In the genomic region with DNA sequence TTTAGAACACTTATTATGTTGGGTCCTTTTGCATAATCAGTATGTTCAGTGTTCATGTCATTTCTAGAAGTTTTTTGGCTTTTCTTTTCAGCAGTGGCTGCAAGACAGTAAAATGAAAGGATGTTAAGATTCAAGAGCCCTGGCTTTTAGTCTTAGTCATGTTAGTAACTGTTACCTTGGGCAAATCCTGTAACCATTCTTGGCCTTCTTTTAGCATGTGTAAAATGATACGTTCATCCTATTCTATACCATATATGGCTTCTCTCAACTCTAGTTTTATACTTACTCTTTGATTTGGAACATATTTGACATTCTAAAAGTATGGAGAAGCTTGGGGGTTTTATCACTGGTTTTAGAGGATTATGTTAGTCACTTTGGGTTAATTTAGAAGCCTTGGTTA, we compare ENCODE assay signal across 17 cellular contexts. TPM values are rescaled to one million over a fixed set of nuclear protein-coding genes. Genes with fewer than 3 reads are reported as not detected.
DNase-seq lines count a peak whose midpoint lies in the region; ATAC-seq, FAIRE-seq and TF ChIP-seq lines count a peak whose summit lies in the region.
"Had no signal": no experiment of that assay in that cellular context is flagged by ENCODE, and none has a peak within 500 bp of the region (broad histone marks: within the 10 kb centered on the region; RNA-seq: fewer than 3 reads in every experiment).

No MANE protein-coding gene starts in this region.

- intact Hi-C loops in GM12878 (cut with micrococcal nuclease; ENCODE audit: unreplicated experiment) = loop anchor here (2.0 kb wide), 1 partner anchor 20 kb away; a partner anchor contains a TSS

- no TSS peak for BruUV-seq in GM12878 (replicated peaks; lab: Mats Ljungman, UMichigan)

- H3K4me1 ChIP-seq in Karpas-422 (ENCODE audit: low read length) (peaks cover 51% of the 10 kb centered on the region), GM12878 (ENCODE audit: control insufficient read depth, insufficient read depth, low read length) (peaks cover 18% of the 10 kb centered on the region)
- H3K4me1 ChIP-seq: SJCRH30 had no signal

- POLR2A ChIA-PET in GM12878 (lab: Charles Lee) = interaction anchor here (1.0 to 1.8 kb wide), 3 partner anchors 10 to 165 kb away, joined by 3 to 5 read pairs (median 4); no protein-coding TSS in a partner anchor
- POLR2A ChIA-PET in HEK293T (lab: Yijun Ruan, JAX) = no interaction called here

- ATAC-seq in GM12878 = peak; percentile 44
- ATAC-seq in activated T-cell treated with anti-CD3 and anti-CD28 coated beads, Interleukin-2, amount 50 U/mL, for 4 hours = no peak

- H2AFZ ChIP-seq in Karpas-422 (ENCODE audit: low read length) (no peak overlapping the region), GM12878 (ENCODE audit: control insufficient read depth, low read depth, low read length) (no peak overlapping the region)

- SMC1A ChIA-PET in GM12878 (lab: Charles Lee; ENCODE audit: uncharacterized antibody, unreplicated experiment) = interaction anchor here (0.9 to 4.3 kb wide), 6 partner anchors 13 to 166 kb away, joined by 3 to 27 read pairs (median 8); a partner anchor contains a TSS

- no peak for FAIRE-seq in GM12878 (lab: Jason Lieb, UNC)

- H3K9ac ChIP-seq in Karpas-422 (ENCODE audit: low read length) (no peak overlapping the region), GM12878 (ENCODE audit: control insufficient read depth, insufficient read depth, low read length) (no peak overlapping the region)

- TF ChIP-seq EP300 in GM12878 (IDR thresholded peaks at IDR 0.05; ENCODE audit: borderline replicate concordance in 1 of 2, control insufficient read depth in 1 of 2, low read depth in 2 of 2, low read length in 2 of 2) = no peak

- 0 out of 2 replicates have a peak overlapping the region, but pooled peaks have one; percentile 4 for H3K4me3 ChIP-seq in Karpas-422 (ENCODE audit: low read length)
- H3K4me3 ChIP-seq in GM12878 = no peak overlapping the region
- H3K4me3 ChIP-seq: SJCRH30 had no signal

- H3K9me2 ChIP-seq in Karpas-422 (replicated peaks; ENCODE audit: insufficient read depth, low read length) = no peaks in the 10 kb centered on the region

- DNase-seq in HCEC 1CT (peak; percentile 55), Karpas-422 (peak; percentile 56), GM12878 (ENCODE audit: low read depth, low spot score) (no peak), HEK293T (ENCODE audit: extremely low spot score) (no peak), DMS153 (lab: John Stamatoyannopoulos, UW) (no peak)
- DNase-seq in activated T-cell treated with anti-CD3 and anti-CD28 coated beads, Interleukin-2, amount 50 U/mL, for 4 hours = no peak
- DNase-seq: Caco-2, GOT3, Kasumi-1, NCI-H1105 treated with DMSO at 0.1 percent for 48 hours, NCI-H187, NCI-H526 treated with DMSO at 0.1 percent for 48 hours, OCI-M1, SJCRH30, SW 1271 had no signal

- peaks cover 36% of the 10 kb centered on the region for H3K36me3 Mint-ChIP-seq in nephron (ENCODE audit: low read depth)
- H3K36me3 Mint-ChIP-seq in activated T-cell treated with anti-CD3 and anti-CD28 coated beads, Interleukin-2, amount 50 U/mL, for 4 hours (ENCODE audit: insufficient read depth) = peaks cover 10% of the 10 kb centered on the region

- no peaks in the 10 kb centered on the region for H3K9me3 ChIP-seq in Karpas-422 (ENCODE audit: low read length)
- H3K9me3 ChIP-seq in GM12878 (replicated peaks; ENCODE audit: control insufficient read depth, insufficient read depth, low read length) = no peaks in the 10 kb centered on the region; the same call in 1 of the 3 replicates
- H3K9me3 ChIP-seq: Caco-2 had no signal

- no peak for TF ChIP-seq POLR2A in GM12878 (IDR thresholded peaks at IDR 0.05; ENCODE audit: low read depth, low read length)

- H3K36me3 ChIP-seq in Karpas-422 (ENCODE audit: insufficient read depth, low read length) = peaks cover 10% of the 10 kb centered on the region; the same call in 1 of the 2 replicates
- H3K36me3 ChIP-seq in GM12878 (ENCODE audit: control insufficient read depth in 2 of 2, insufficient read depth in 2 of 2, low read length in 1 of 2) = no peaks in the 10 kb centered on the region
- H3K36me3 ChIP-seq: SJCRH30 had no signal

- H3K27ac ChIP-seq in Karpas-422 (ENCODE audit: low read length) (peak overlapping the region; percentile 40), GM12878 (ENCODE audit: control insufficient read depth, insufficient read depth) (peak overlapping the region; percentile 15; the same call in 1 of the 2 replicates)
- H3K27ac ChIP-seq: RWPE1, SJCRH30 had no signal

- H3K27me3 ChIP-seq in Karpas-422 (ENCODE audit: low read length) (no peaks in the 10 kb centered on the region), GM12878 (replicated peaks in 1 of 2; ENCODE audit: control insufficient read depth in 2 of 2, insufficient read depth in 2 of 2, low read length in 1 of 2) (no peaks in the 10 kb centered on the region)
- H3K27me3 ChIP-seq: SJCRH30 had no signal

- peaks cover 87% of the 10 kb centered on the region for H3K79me2 ChIP-seq in Karpas-422 (ENCODE audit: low read length)
- H3K79me2 ChIP-seq in GM12878 (ENCODE audit: control insufficient read depth, insufficient read depth, low read length) = peaks cover 46% of the 10 kb centered on the region

- CTCF ChIA-PET in GM12878 (lab: Yijun Ruan, JAX) (interaction anchor here (0.9 to 3.0 kb wide), 6 partner anchors 9 to 195 kb away, joined by 3 to 14 read pairs (median 3); no protein-coding TSS in a partner anchor), HEK293T (lab: Yijun Ruan, JAX) (no interaction called here)

- H3K4me2 ChIP-seq in Karpas-422 (ENCODE audit: low read depth, low read length, poor library complexity, severe bottlenecking) = peak overlapping the region; percentile 33
- peak overlapping the region; percentile 9; the same call in 1 of the 2 replicates for H3K4me2 ChIP-seq in GM12878 (ENCODE audit: control insufficient read depth, insufficient read depth)

- RAD21 ChIA-PET in GM12878 (lab: Charles Lee; ENCODE audit: unreplicated experiment) = interaction anchor here (0.8 to 6.0 kb wide), 7 partner anchors 8 to 167 kb away, joined by 3 to 30 read pairs (median 4); a partner anchor contains a TSS

- no peak for TF ChIP-seq RAD21 in GM12878 (IDR thresholded peaks at IDR 0.05; ENCODE audit: insufficient read depth, low read depth, low read length)

- no peaks in the 10 kb centered on the region for H3K27me3 Mint-ChIP-seq in nephron (ENCODE audit: low read depth)
- H3K27me3 Mint-ChIP-seq in activated T-cell treated with anti-CD3 and anti-CD28 coated beads, Interleukin-2, amount 50 U/mL, for 4 hours (ENCODE audit: low read depth) = no peaks in the 10 kb centered on the region

- in situ Hi-C loops in GM12878 (cut with MboI) = no loop called here

- peaks cover 33% of the 10 kb centered on the region for H3K4me1 Mint-ChIP-seq in nephron
- H3K4me1 Mint-ChIP-seq in activated T-cell treated with anti-CD3 and anti-CD28 coated beads, Interleukin-2, amount 50 U/mL, for 4 hours (ENCODE audit: low read depth) = peaks cover 59% of the 10 kb centered on the region

- peak overlapping the region in 2 of 3 experiments; percentile 24 to 28 for H3K27ac Mint-ChIP-seq in nephron

- TF ChIP-seq CTCF in GM12878 (IDR thresholded peaks at IDR 0.05 in 2 of 3, conservative IDR thresholded peaks at IDR 0.05 in 1 of 3; ENCODE audit: control insufficient read depth in 2 of 3, extremely low read depth in 1 of 3, insufficient read depth in 1 of 3, low read depth in 3 of 3, low read length in 3 of 3) (no peak), nephron (IDR thresholded peaks at IDR 0.05; ENCODE audit: unreplicated experiment in 3 of 3) (no peak)

- no peak overlapping the region for H3K4me3 Mint-ChIP-seq in nephron
- no peak overlapping the region for H3K4me3 Mint-ChIP-seq in activated T-cell treated with anti-CD3 and anti-CD28 coated beads, Interleukin-2, amount 50 U/mL, for 4 hours

- H4K20me1 ChIP-seq in Karpas-422 (ENCODE audit: insufficient read depth, low read depth, low read length) = no peaks in the 10 kb centered on the region
- no peaks in the 10 kb centered on the region for H4K20me1 ChIP-seq in GM12878 (ENCODE audit: control insufficient read depth, insufficient read depth)

- H3K9me3 Mint-ChIP-seq in nephron = peaks cover 12% of the 10 kb centered on the region
- no peaks in the 10 kb centered on the region for H3K9me3 Mint-ChIP-seq in activated T-cell treated with anti-CD3 and anti-CD28 coated beads, Interleukin-2, amount 50 U/mL, for 4 hours

- 52% methylated on average over 1 of the region's 1 CpG for WGBS in GM12878 (ENCODE audit: insufficient coverage, insufficient replicate concordance, low lambda C conversion rate, missing lambda C conversion rate)

RNA-seq across cellular contexts. Expression of a gene that starts 20.0 kb away (rescaled TPM):
- 19.5 and 28.1 TPM in 2 replicates for total RNA-seq in Karpas-422 (2014; rRNA removed; shearing (Covaris generic); ENCODE audit: low replicate concordance)
- 28.0 and 28.5 TPM in 2 replicates for total RNA-seq in GM12878 (2013; cell fraction: nucleolus; rRNA removed)
- total RNA-seq in GM12878 (2014; rRNA removed) = 14.9 and 17.5 TPM in 2 replicates
- 17.9 and 18.5 TPM in 2 replicates for total RNA-seq in GM12878 (2014; rRNA removed; fragmentation: Illumina TruSeq; extraction: Trizol)
- total RNA-seq in GM12878 (2021) = 22.8 and 24.9 TPM in 2 replicates
- polyA plus RNA-seq in GM12878 (2011; ENCODE audit: low read depth) = 16.5 TPM
- 19.2 and 31.2 TPM in 2 replicates for polyA plus RNA-seq in GM12878 (2011; rRNA removed)
- 12.5 and 12.8 TPM in 2 replicates for polyA plus RNA-seq in GM12878 (2011; cell fraction: cytosol; rRNA removed)
- 7.3 and 7.7 TPM in 2 replicates for polyA plus RNA-seq in GM12878 (2011; cell fraction: nucleus; rRNA removed)
- polyA plus RNA-seq in GM12878 (2012) = 6.8 and 11.6 TPM in 2 replicates
- 21.9 and 28.9 TPM in 2 replicates for polyA plus RNA-seq in GM12878 (2014; fragmentation: Illumina TruSeq; extraction: Trizol)
- 10 to 100 TPM in 1 of 2 experiments, 1 to 10 TPM in 1; 9.2 to 17.6 TPM for polyA plus RNA-seq in GM12878 (2014; fragmentation: Nextera tagmentation; extraction: Ambion mirVana)
- 14.1 and 14.5 TPM in 2 replicates for polyA plus RNA-seq in GM12878 (2014; rRNA removed)
- 10 to 100 TPM; 13.0 to 13.9 TPM for polyA plus RNA-seq in GM12878 (2016; fragmentation: Nextera tagmentation; extraction: Ambion mirVana)
- polyA minus RNA-seq in GM12878 (2011; rRNA and poly(A)+ RNA removed) = 16.6 and 32.4 TPM in 2 replicates
- 6.2 and 7.6 TPM in 2 replicates for polyA minus RNA-seq in GM12878 (2011; cell fraction: cytosol; rRNA and poly(A)+ RNA removed)
- polyA minus RNA-seq in GM12878 (2011; cell fraction: nucleus; rRNA and poly(A)+ RNA removed) = 6.9 and 14.5 TPM in 2 replicates
- 10 to 100 TPM; 22.6 to 25.5 (median 24.9) TPM for total RNA-seq in activated T-cell treated with anti-CD3 and anti-CD28 coated beads, Interleukin-2, amount 50 U/mL, for 4 hours

RNA-seq across cellular contexts. Expression of a gene that starts 20.3 kb away (rescaled TPM):
- 15.2 and 19.2 TPM in 2 replicates for total RNA-seq in Karpas-422 (2014; rRNA removed; shearing (Covaris generic); ENCODE audit: low replicate concordance)
- total RNA-seq in GM12878 (2013; cell fraction: nucleolus; rRNA removed) = 15.9 and 16.3 TPM in 2 replicates
- total RNA-seq in GM12878 (2014; rRNA removed) = 10.5 and 11.1 TPM in 2 replicates
- total RNA-seq in GM12878 (2014; rRNA removed; fragmentation: Illumina TruSeq; extraction: Trizol) = 21.7 and 21.8 TPM in 2 replicates
- 22.2 and 23.3 TPM in 2 replicates for total RNA-seq in GM12878 (2021)
- 14.2 TPM for polyA plus RNA-seq in GM12878 (2011; ENCODE audit: low read depth)
- 12.8 and 19.4 TPM in 2 replicates for polyA plus RNA-seq in GM12878 (2011; rRNA removed)
- 4.6 and 5.3 TPM in 2 replicates for polyA plus RNA-seq in GM12878 (2011; cell fraction: cytosol; rRNA removed)
- polyA plus RNA-seq in GM12878 (2011; cell fraction: nucleus; rRNA removed) = 2.8 and 3.6 TPM in 2 replicates
- polyA plus RNA-seq in GM12878 (2012) = 16.3 and 16.4 TPM in 2 replicates
- 37.7 and 50.0 TPM in 2 replicates for polyA plus RNA-seq in GM12878 (2014; fragmentation: Illumina TruSeq; extraction: Trizol)
- polyA plus RNA-seq in GM12878 (2014; fragmentation: Nextera tagmentation; extraction: Ambion mirVana) = 10 to 100 TPM; 28.1 to 30.3 TPM
- 13.6 and 14.4 TPM in 2 replicates for polyA plus RNA-seq in GM12878 (2014; rRNA removed)
- 10 to 100 TPM; 36.5 to 38.0 TPM for polyA plus RNA-seq in GM12878 (2016; fragmentation: Nextera tagmentation; extraction: Ambion mirVana)
- 6.7 and 7.9 TPM in 2 replicates for polyA minus RNA-seq in GM12878 (2011; rRNA and poly(A)+ RNA removed)
- 1.9 and 2.6 TPM in 2 replicates for polyA minus RNA-seq in GM12878 (2011; cell fraction: cytosol; rRNA and poly(A)+ RNA removed)
- 2.2 and 5.0 TPM in 2 replicates for polyA minus RNA-seq in GM12878 (2011; cell fraction: nucleus; rRNA and poly(A)+ RNA removed)
- total RNA-seq in activated T-cell treated with anti-CD3 and anti-CD28 coated beads, Interleukin-2, amount 50 U/mL, for 4 hours = 10 to 100 TPM; 30.8 to 39.8 (median 36.5) TPM

Comparison
In these comparisons a context has a peak if more than half of its experiments do, and no peak if none do; other contexts are left out.
1. DNase-seq: peak in HCEC 1CT (single experiment) and Karpas-422 (single experiment); none in GM12878 (single experiment), HEK293T (single experiment), DMS153 (single experiment) and activated T-cell treated with anti-CD3 and anti-CD28 coated beads, Interleukin-2, amount 50 U/mL, for 4 hours (single experiment).